1 cellular context compared by ENCODE assay signal in the genomic region with DNA sequence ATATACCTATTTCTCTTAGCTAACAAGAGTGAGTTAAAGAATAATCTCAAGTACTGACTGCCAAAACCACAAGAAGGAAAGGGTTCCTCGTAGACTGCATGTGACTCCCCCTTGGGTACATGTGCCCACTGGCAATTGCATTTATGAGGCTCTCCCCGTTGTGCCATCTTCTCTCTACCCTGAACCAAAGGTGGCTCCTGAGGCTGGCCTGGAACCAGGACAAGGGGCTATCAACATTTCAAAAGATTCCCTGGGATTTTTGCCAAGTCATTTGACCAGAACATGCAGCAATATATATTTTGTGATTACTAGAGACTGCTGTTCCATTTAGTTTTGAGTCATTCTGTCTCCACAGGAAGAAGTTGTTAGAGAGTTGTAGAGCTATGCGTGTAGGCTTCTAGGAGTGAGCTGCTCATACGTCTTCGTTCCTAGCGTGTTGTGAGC.
TF ChIP-seq lines count a peak whose summit lies in the region.

No MANE protein-coding gene starts in this region.

TF ChIP-seq in SK-N-SH, 30 proteins besides CTCF, POLR2A, EP300 and RAD21 (continued from another document):
- TF ChIP-seq, protein P1, sequence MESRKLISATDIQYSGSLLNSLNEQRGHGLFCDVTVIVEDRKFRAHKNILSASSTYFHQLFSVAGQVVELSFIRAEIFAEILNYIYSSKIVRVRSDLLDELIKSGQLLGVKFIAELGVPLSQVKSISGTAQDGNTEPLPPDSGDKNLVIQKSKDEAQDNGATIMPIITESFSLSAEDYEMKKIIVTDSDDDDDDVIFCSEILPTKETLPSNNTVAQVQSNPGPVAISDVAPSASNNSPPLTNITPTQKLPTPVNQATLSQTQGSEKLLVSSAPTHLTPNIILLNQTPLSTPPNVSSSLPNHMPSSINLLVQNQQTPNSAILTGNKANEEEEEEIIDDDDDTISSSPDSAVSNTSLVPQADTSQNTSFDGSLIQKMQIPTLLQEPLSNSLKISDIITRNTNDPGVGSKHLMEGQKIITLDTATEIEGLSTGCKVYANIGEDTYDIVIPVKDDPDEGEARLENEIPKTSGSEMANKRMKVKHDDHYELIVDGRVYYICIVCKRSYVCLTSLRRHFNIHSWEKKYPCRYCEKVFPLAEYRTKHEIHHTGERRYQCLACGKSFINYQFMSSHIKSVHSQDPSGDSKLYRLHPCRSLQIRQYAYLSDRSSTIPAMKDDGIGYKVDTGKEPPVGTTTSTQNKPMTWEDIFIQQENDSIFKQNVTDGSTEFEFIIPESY (IDR thresholded peaks at IDR 0.05; ENCODE audit: borderline replicate concordance, low read depth) = no peak
- TF ChIP-seq EZH2phosphoT487 (IDR thresholded peaks at IDR 0.05; ENCODE audit: borderline replicate concordance, low read depth) (no peak), GABPA (IDR thresholded peaks at IDR 0.05; ENCODE audit: low read depth) (no peak), FOSL2 (IDR thresholded peaks at IDR 0.05; ENCODE audit: borderline replicate concordance, low read depth) (no peak), CHD2 (IDR thresholded peaks at IDR 0.05; ENCODE audit: low read length, partially characterized antibody) (no peak)
- TF ChIP-seq, protein P2, sequence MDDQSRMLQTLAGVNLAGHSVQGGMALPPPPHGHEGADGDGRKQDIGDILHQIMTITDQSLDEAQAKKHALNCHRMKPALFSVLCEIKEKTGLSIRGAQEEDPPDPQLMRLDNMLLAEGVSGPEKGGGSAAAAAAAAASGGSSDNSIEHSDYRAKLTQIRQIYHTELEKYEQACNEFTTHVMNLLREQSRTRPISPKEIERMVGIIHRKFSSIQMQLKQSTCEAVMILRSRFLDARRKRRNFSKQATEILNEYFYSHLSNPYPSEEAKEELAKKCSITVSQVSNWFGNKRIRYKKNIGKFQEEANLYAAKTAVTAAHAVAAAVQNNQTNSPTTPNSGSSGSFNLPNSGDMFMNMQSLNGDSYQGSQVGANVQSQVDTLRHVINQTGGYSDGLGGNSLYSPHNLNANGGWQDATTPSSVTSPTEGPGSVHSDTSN (IDR thresholded peaks at IDR 0.05) = no peak
- TF ChIP-seq, protein P3, sequence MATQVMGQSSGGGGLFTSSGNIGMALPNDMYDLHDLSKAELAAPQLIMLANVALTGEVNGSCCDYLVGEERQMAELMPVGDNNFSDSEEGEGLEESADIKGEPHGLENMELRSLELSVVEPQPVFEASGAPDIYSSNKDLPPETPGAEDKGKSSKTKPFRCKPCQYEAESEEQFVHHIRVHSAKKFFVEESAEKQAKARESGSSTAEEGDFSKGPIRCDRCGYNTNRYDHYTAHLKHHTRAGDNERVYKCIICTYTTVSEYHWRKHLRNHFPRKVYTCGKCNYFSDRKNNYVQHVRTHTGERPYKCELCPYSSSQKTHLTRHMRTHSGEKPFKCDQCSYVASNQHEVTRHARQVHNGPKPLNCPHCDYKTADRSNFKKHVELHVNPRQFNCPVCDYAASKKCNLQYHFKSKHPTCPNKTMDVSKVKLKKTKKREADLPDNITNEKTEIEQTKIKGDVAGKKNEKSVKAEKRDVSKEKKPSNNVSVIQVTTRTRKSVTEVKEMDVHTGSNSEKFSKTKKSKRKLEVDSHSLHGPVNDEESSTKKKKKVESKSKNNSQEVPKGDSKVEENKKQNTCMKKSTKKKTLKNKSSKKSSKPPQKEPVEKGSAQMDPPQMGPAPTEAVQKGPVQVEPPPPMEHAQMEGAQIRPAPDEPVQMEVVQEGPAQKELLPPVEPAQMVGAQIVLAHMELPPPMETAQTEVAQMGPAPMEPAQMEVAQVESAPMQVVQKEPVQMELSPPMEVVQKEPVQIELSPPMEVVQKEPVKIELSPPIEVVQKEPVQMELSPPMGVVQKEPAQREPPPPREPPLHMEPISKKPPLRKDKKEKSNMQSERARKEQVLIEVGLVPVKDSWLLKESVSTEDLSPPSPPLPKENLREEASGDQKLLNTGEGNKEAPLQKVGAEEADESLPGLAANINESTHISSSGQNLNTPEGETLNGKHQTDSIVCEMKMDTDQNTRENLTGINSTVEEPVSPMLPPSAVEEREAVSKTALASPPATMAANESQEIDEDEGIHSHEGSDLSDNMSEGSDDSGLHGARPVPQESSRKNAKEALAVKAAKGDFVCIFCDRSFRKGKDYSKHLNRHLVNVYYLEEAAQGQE (IDR thresholded peaks at IDR 0.05; ENCODE audit: low read depth, low read length) = no peak
